8 cellular contexts compared by ENCODE assay signal in genomic region chr20:59087829-59088433, GRCh38. TPM values are rescaled to one million over a fixed set of nuclear protein-coding genes. Genes with fewer than 3 reads are reported as not detected.
DNase-seq lines count a peak whose midpoint lies in the region; ATAC-seq, FAIRE-seq and TF ChIP-seq lines count a peak whose summit lies in the region.

No MANE protein-coding gene starts in this region.

- no peak for ATAC-seq in HG03139 (IDR thresholded peaks at IDR 0.05; ENCODE audit: unreplicated experiment)

- H3K27ac ChIP-seq in ovary, result no peak overlapping the region
- H3K27ac ChIP-seq in tibial artery, result no peak overlapping the region

- WGBS in ovary, 3 donors, result 5 to 10% (median 6%) methylated on average over 5 of the region's 5 CpGs

- intact Hi-C loops in ovary (cut with DNase I), result loop anchor here in 1 of 4 donors (5.0 kb wide), 1 partner anchor 134 kb away; no protein-coding TSS in a partner anchor
- intact Hi-C loops in tibial artery (cut with DNase I; ENCODE audit: low total_unique reads), result loop anchor here (5.0 kb wide), 1 partner anchor 134 kb away; no protein-coding TSS in a partner anchor

- H3K4me1 ChIP-seq in ovary (ENCODE audit: insufficient read depth) (no peaks in the 10 kb centered on the region), tibial artery (peaks cover 0 to 12% (median 7%) of the 10 kb centered on the region in 4 donors)

- H3K36me3 ChIP-seq in MG63, result no peaks in the 10 kb centered on the region
- H3K36me3 ChIP-seq in ovary, result no peaks in the 10 kb centered on the region
- no peaks in the 10 kb centered on the region for H3K36me3 ChIP-seq in tibial artery

- TF ChIP-seq EP300 in ovary (IDR thresholded peaks at IDR 0.05), result no peak

- peak; percentile 79 for FAIRE-seq in frontal cortex (lab: Jason Lieb, UNC)

- H3K27me3 ChIP-seq in MG63, result peaks cover 5% of the 10 kb centered on the region
- H3K27me3 ChIP-seq in ovary, result no peaks in the 10 kb centered on the region
- peaks cover 0 to 10% of the 10 kb centered on the region in 2 donors for H3K27me3 ChIP-seq in tibial artery

- TF ChIP-seq POLR2A in ovary (IDR thresholded peaks at IDR 0.05), result no peak

- H3K9me3 ChIP-seq in MG63 (no peaks in the 10 kb centered on the region), ovary (peaks cover 0 to 3% of the 10 kb centered on the region in 2 donors), tibial artery (no peaks in the 10 kb centered on the region)

- H3K4me3 ChIP-seq in MG63, result no peak overlapping the region
- no peak overlapping the region for H3K4me3 ChIP-seq in ovary
- H3K4me3 ChIP-seq in tibial artery, result no peak overlapping the region

- peak; percentile 66 for DNase-seq in EH (ENCODE audit: low read depth)
- DNase-seq in MG63, result peak; percentile 66
- DNase-seq in SHP77 treated with DMSO at 0.1 percent for 48 hours (lab: John Stamatoyannopoulos, UW), result peak; percentile 78
- peak; percentile 17 for DNase-seq in activated gamma-delta T cell (lab: John Stamatoyannopoulos, UW)
- peak; percentile 17 to 45 for DNase-seq in frontal cortex (ENCODE audit: low spot score in 2 of 2)
- DNase-seq in ovary, result peak; percentile 15 to 71 (median 49)
- peak; percentile 81 for DNase-seq in tibial artery

- TF ChIP-seq CTCF in ovary (IDR thresholded peaks at IDR 0.05) (peak in 1 of 3 donors; percentile 22), tibial artery (IDR thresholded peaks at IDR 0.05) (peak; percentile 75 to 83)

RNA-seq across cellular contexts. Expression of gene PRELID3B, which starts 45.3 kb away (rescaled TPM):
- 177 and 205 TPM in 2 replicates for total RNA-seq in MG63 (2014; rRNA removed; shearing (Covaris generic); ENCODE audit: low replicate concordance)
- total RNA-seq in frontal cortex (68.9 TPM), ovary (10 to 100 TPM; 21.9 to 40.8 (median 31.4) TPM)
- 10 to 100 TPM; 16.8 to 25.1 TPM for polyA plus RNA-seq in ovary

RNA-seq across cellular contexts. Expression of gene ATP5F1E, which starts 55.8 kb away (rescaled TPM):
- 32.4 and 44.2 TPM in 2 replicates for total RNA-seq in MG63 (2014; rRNA removed; shearing (Covaris generic); ENCODE audit: low replicate concordance)
- total RNA-seq in frontal cortex (38.3 TPM), ovary (10 to 100 TPM; 23.2 to 50.4 (median 45.4) TPM)
- 10 to 100 TPM; 28.1 to 73.1 TPM for polyA plus RNA-seq in ovary

Comparison
In these comparisons a context has a peak if more than half of its experiments do, and no peak if none do; other contexts are left out.
1. DNase-seq: peak in every context shown above with its lines; median percentile 81 in tibial artery; 78 in SHP77 treated with DMSO at 0.1 percent for 48 hours; 66 in EH; 66 in MG63; 49 in ovary; 31 in frontal cortex; 17 in activated gamma-delta T cell.